ENCODE assay signal across 20 cellular contexts in the genomic region with DNA sequence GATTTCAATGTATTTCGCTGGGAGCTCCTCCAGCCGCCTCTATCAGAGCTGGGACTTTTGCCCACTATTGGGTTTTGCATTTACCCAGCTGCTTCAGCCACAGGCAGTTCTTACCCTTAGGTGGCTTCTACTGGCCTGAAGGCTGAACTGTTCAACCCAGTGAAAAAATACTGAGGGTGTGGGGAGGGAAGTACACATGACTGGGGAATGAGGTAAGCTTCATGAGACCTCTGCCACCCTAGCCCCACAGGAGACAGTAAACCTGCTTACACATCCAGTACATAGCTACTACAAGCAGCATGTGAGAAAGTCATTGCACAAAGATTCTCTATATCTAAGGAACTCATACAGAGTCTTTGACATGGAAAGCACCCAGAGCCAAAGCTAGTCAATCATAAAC.
"Had no signal": no experiment of that assay in that cellular context is flagged by ENCODE, and none has a peak within 500 bp of the region (broad histone marks: within the 10 kb centered on the region; RNA-seq: fewer than 3 reads in every experiment).

No MANE protein-coding gene starts in this region.

- H3K4me1 ChIP-seq: ascending aorta, prostate gland, right lobe of liver, upper lobe of right lung had no signal

- H3K27ac ChIP-seq: ascending aorta, prostate gland, right lobe of liver, thoracic aorta, upper lobe of right lung had no signal

- H3K36me3 Mint-ChIP-seq: activated CD4-positive, alpha-beta memory T cell treated with anti-CD3 and anti-CD28 coated beads for 36 hours; memory B cell; stimulated activated memory B cell treated with anti-CD40 and anti-IgM and Interleukin-4, amounts not matched to agents 10 μg/mL and 1 μg/mL and 100 μg/mL, for 72 hours; WTC11 had no signal

- H3K27me3 ChIP-seq: ascending aorta, right lobe of liver, upper lobe of right lung had no signal

- H3K9me3 ChIP-seq: ascending aorta, prostate gland, right lobe of liver, thoracic aorta, upper lobe of right lung had no signal

- H3K27ac Mint-ChIP-seq: activated CD4-positive, alpha-beta memory T cell treated with anti-CD3 and anti-CD28 coated beads for 36 hours; memory B cell; naive thymus-derived CD8-positive, alpha-beta T cell; stimulated activated memory B cell treated with anti-CD40 and anti-IgM and Interleukin-4, amounts not matched to agents 10 μg/mL and 1 μg/mL and 100 μg/mL, for 72 hours; T-helper 2 cell treated with Interferon-gamma antibody and Interleukin-4, amounts not matched to agents 5 μg/mL and 100 μg/mL, for 36 hours; WTC11 had no signal

- DNase-seq: activated CD4-positive, alpha-beta memory T cell treated with anti-CD3 and anti-CD28 coated beads for 36 hours; activated CD4-positive, alpha-beta T cell treated with anti-CD3 and anti-CD28 coated beads for 4 hours; activated naive CD4-positive, alpha-beta T cell treated with Interleukin-2 at 50 U/mL for 16 hours; activated T-cell treated with anti-CD3 and anti-CD28 coated beads for 4 hours; caudate nucleus; erythroblast; head of caudate nucleus; naive thymus-derived CD8-positive, alpha-beta T cell; right lobe of liver; stimulated activated CD4-positive, alpha-beta T cell treated with anti-CD3 and anti-CD28 coated beads, Interleukin-4, amount 100 ng/mL, for 4 hours; upper lobe of right lung had no signal

- H3K4me3 ChIP-seq: ascending aorta, prostate gland, right lobe of liver, smooth muscle cell, thoracic aorta, upper lobe of right lung had no signal

- H3K27me3 Mint-ChIP-seq: activated CD4-positive, alpha-beta memory T cell treated with anti-CD3 and anti-CD28 coated beads for 36 hours; memory B cell; stimulated activated memory B cell treated with anti-CD40 and anti-IgM and Interleukin-4, amounts not matched to agents 10 μg/mL and 1 μg/mL and 100 μg/mL, for 72 hours had no signal

- H3K4me1 Mint-ChIP-seq: memory B cell; naive thymus-derived CD8-positive, alpha-beta T cell; stimulated activated memory B cell treated with anti-CD40 and anti-IgM and Interleukin-4, amounts not matched to agents 10 μg/mL and 1 μg/mL and 100 μg/mL, for 72 hours had no signal

- H3K9me3 Mint-ChIP-seq: WTC11 had no signal

- H3K4me3 Mint-ChIP-seq: activated CD4-positive, alpha-beta memory T cell treated with anti-CD3 and anti-CD28 coated beads for 36 hours; memory B cell; naive thymus-derived CD8-positive, alpha-beta T cell; stimulated activated memory B cell treated with anti-CD40 and anti-IgM and Interleukin-4, amounts not matched to agents 10 μg/mL and 1 μg/mL and 100 μg/mL, for 72 hours; T-helper 2 cell treated with Interferon-gamma antibody and Interleukin-4, amounts not matched to agents 5 μg/mL and 100 μg/mL, for 36 hours; WTC11 had no signal

- ATAC-seq: left ventricle myocardium superior; naive thymus-derived CD8-positive, alpha-beta T cell; right lobe of liver; stimulated activated memory B cell treated with anti-CD40 and anti-IgM and Interleukin-4, amounts not matched to agents 10 μg/mL and 1 μg/mL and 100 μg/mL, for 72 hours; upper lobe of right lung had no signal

- H3K36me3 ChIP-seq: ascending aorta, prostate gland, right lobe of liver, thoracic aorta, upper lobe of right lung had no signal
